ENCODE assay signal across 21 cellular contexts in genomic region chr10:35004651-35005050, GRCh38.
DNase-seq lines count a peak whose midpoint lies in the region; ATAC-seq, FAIRE-seq and TF ChIP-seq lines count a peak whose summit lies in the region.
"Had no signal": no experiment of that assay in that cellular context is flagged by ENCODE, and none has a peak within 500 bp of the region (broad histone marks: within the 10 kb centered on the region; RNA-seq: fewer than 3 reads in every experiment).

No MANE protein-coding gene starts in this region.

- no peak for TF ChIP-seq CTCF in foreskin keratinocyte (conservative IDR thresholded peaks at IDR 0.05)

- DNase-seq in EH (ENCODE audit: low read depth) (peak; percentile 44), HTR-8/SVneo (ENCODE audit: insufficient read length, low spot score) (no peak), SIG-M5 (lab: John Stamatoyannopoulos, UW) (peak; percentile 15), foreskin keratinocyte (peak; percentile 42 to 62), NCI-H1930 (lab: John Stamatoyannopoulos, UW) (no peak), DMS79 (lab: John Stamatoyannopoulos, UW) (no peak), GM19238 (ENCODE audit: insufficient read length, low spot score) (no peak), SJCRH30 (no peak)
- DNase-seq: activated CD4-positive, alpha-beta T cell treated with anti-CD3 and anti-CD28 coated beads for 36 hours; CD4-positive, alpha-beta memory T cell; effector memory CD8-positive, alpha-beta T cell; kidney glomerular epithelial cell; NCI-H1694; psoas muscle; stimulated activated CD4-positive, alpha-beta T cell treated with anti-CD3 and anti-CD28 coated beads, Interleukin-1b, Interleukin-23, amount 100 ng/mL, for 48 hours had no signal

- H3K4me3 ChIP-seq in SJCRH30, result no peak overlapping the region
- H3K4me3 ChIP-seq: lung, psoas muscle, suprapubic skin had no signal

- peak; percentile 69 for FAIRE-seq in HTR-8/SVneo (lab: Jason Lieb, UNC)
- FAIRE-seq: TTC549 had no signal

- no peaks in the 10 kb centered on the region for H3K27me3 ChIP-seq in foreskin keratinocyte
- H3K27me3 ChIP-seq in SJCRH30, result no peaks in the 10 kb centered on the region
- H3K27me3 ChIP-seq: neutrophil, suprapubic skin had no signal

- no peak overlapping the region for H3K27ac ChIP-seq in foreskin keratinocyte
- no peak overlapping the region for H3K27ac ChIP-seq in SJCRH30
- H3K27ac ChIP-seq: neutrophil, psoas muscle, suprapubic skin had no signal

- no peaks in the 10 kb centered on the region for H3K36me3 ChIP-seq in SJCRH30

- no peak for ATAC-seq in foreskin keratinocyte
- ATAC-seq: activated CD4-positive, alpha-beta T cell treated with anti-CD3 and anti-CD28 coated beads for 36 hours; effector memory CD8-positive, alpha-beta T cell; psoas muscle; Right ventricle myocardium inferior; stimulated activated effector memory CD8-positive, alpha-beta T cell treated with anti-CD3 and anti-CD28 coated beads, Interleukin-12 subunit alpha, Interleukin-12 subunit beta, amount 100 ng/mL, for 72 hours had no signal

- no peaks in the 10 kb centered on the region for H3K9me3 ChIP-seq in SJCRH30 (replicated peaks)
- H3K9me3 ChIP-seq: neutrophil, psoas muscle, suprapubic skin had no signal

- H3K4me1 ChIP-seq in foreskin keratinocyte (peaks cover 17% of the 10 kb centered on the region), SJCRH30 (no peaks in the 10 kb centered on the region)
- H3K4me1 ChIP-seq: psoas muscle, suprapubic skin had no signal

Comparison
In these comparisons a context has a peak if more than half of its experiments do, and no peak if none do; other contexts are left out.
1. DNase-seq: peak in EH (single experiment), SIG-M5 (single experiment) and foreskin keratinocyte (2 of 2); none in HTR-8/SVneo (single experiment), NCI-H1930 (0 of 2), DMS79 (single experiment), GM19238 (single experiment) and SJCRH30 (0 of 2).